Comparison of ENCODE assay signal across 8 cellular contexts in genomic region chr4:1356181-1356998, GRCh38. TPM values are rescaled to one million over a fixed set of nuclear protein-coding genes. Genes with fewer than 3 reads are reported as not detected.
DNase-seq lines count a peak whose midpoint lies in the region; ATAC-seq and TF ChIP-seq lines count a peak whose summit lies in the region.

No MANE protein-coding gene starts in this region.

- WGBS in suprapubic skin: 55% methylated on average over 22 of the region's 28 CpGs

- H3K9me3 Mint-ChIP-seq in mesothelial cell of epicardium: no peaks in the 10 kb centered on the region

- peaks cover 2% of the 10 kb centered on the region for H3K4me1 Mint-ChIP-seq in mesothelial cell of epicardium

- H3K27me3 Mint-ChIP-seq in mesothelial cell of epicardium (ENCODE audit: low read depth): no peaks in the 10 kb centered on the region

- H3K36me3 ChIP-seq in suprapubic skin: peaks cover 67% of the 10 kb centered on the region

- H3K27ac ChIP-seq in suprapubic skin: no peak overlapping the region

- peaks cover 5% of the 10 kb centered on the region for H3K4me1 ChIP-seq in suprapubic skin

- TF ChIP-seq CTCF in mesothelial cell of epicardium (IDR thresholded peaks at IDR 0.05; ENCODE audit: unreplicated experiment): peak; percentile 81
- TF ChIP-seq CTCF in suprapubic skin (IDR thresholded peaks at IDR 0.05): peak; percentile 23 to 77

- no peak overlapping the region for H3K4me3 Mint-ChIP-seq in mesothelial cell of epicardium

- TF ChIP-seq POLR2A in suprapubic skin (IDR thresholded peaks at IDR 0.05): no peak

- no peaks in the 10 kb centered on the region for H3K27me3 ChIP-seq in suprapubic skin

- no peak for TF ChIP-seq EP300 in suprapubic skin (IDR thresholded peaks at IDR 0.05)

- DNase-seq in EH (ENCODE audit: low read depth) (peak; percentile 55), HuH-7 (ENCODE audit: low spot score) (peak; percentile 89), mesothelial cell of epicardium (ENCODE audit: low spot score in 2 of 2, unreplicated experiment in 2 of 2) (peak in 1 of 2 experiments; percentile 72), suprapubic skin (ENCODE audit: low spot score in 2 of 2) (no peak)
- DNase-seq in activated CD4-positive, alpha-beta T cell treated with anti-CD3 and anti-CD28 coated beads for 1 hour: peak; percentile 33
- DNase-seq in effector CD8-positive, alpha-beta T cell (lab: John Stamatoyannopoulos, UW): peak; percentile 23

- H3K9me3 ChIP-seq in suprapubic skin: no peaks in the 10 kb centered on the region

- no peak overlapping the region for H3K4me3 ChIP-seq in suprapubic skin

- H3K27ac Mint-ChIP-seq in mesothelial cell of epicardium: no peak overlapping the region

- H3K36me3 Mint-ChIP-seq in mesothelial cell of epicardium: peaks cover 7% of the 10 kb centered on the region

- no peak for ATAC-seq in HG03521 (IDR thresholded peaks at IDR 0.05; ENCODE audit: unreplicated experiment)
- no peak for ATAC-seq in HG02642 (IDR thresholded peaks at IDR 0.05; ENCODE audit: poor library complexity, unreplicated experiment)

RNA-seq across cellular contexts. Expression of gene UVSSA, which starts 9.4 kb away (rescaled TPM):
- total RNA-seq in mesothelial cell of epicardium (62.9 to 65.9 TPM (median 63.1 TPM) in 3 replicates), suprapubic skin (100 to 1,000 TPM in 1 of 4 donors, 10 to 100 TPM in 3; 16.2 to 107 (median 24.9) TPM)

RNA-seq across cellular contexts. Expression of gene NKX1-1, which starts 49.9 kb away (rescaled TPM):
- total RNA-seq in mesothelial cell of epicardium (not detected in 3 replicates), suprapubic skin (not detected)

Comparison
In these comparisons a context has a peak if more than half of its experiments do, and no peak if none do; other contexts are left out.
1. DNase-seq: peak in EH (single experiment), HuH-7 (single experiment), activated CD4-positive, alpha-beta T cell treated with anti-CD3 and anti-CD28 coated beads for 1 hour (single experiment) and effector CD8-positive, alpha-beta T cell (single experiment); none in suprapubic skin (0 of 2).